8 cellular contexts compared by ENCODE assay signal in the genomic region with DNA sequence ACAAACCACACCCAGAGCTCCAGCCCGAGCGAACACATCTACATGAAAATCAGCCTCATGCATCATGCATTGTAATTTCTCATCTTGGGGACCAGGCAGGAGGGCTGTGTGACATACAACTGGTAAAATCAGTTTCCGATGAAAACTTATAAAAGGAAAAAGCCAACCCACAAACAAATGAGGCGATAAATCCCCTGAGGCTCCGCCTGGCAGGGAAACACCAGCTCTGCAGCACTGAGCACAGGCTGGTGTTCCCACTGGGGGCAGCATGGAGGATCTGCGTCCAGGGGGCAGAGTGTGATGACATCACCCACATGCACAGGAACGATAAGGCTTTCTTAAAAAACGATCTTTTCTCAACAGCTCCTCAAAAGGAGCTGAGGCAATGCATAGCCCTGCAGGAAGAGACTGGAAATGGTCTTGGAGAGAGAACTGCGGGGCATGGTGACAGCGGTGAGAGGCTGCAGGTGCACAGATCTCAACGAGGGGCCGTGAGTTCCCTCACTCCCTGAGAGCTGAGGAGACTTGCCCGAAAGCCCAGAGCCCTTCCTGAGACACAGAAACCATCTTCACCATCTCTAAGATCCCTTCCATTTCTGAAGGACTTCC. TPM values are rescaled to one million over a fixed set of nuclear protein-coding genes. Genes with fewer than 3 reads are reported as not detected.
DNase-seq lines count a peak whose midpoint lies in the region; ATAC-seq and TF ChIP-seq lines count a peak whose summit lies in the region.

No MANE protein-coding gene starts in this region.

- intact Hi-C loops in PC-3 (cut with micrococcal nuclease): no loop called here

- H3K4me3 ChIP-seq in PC-3 (ENCODE audit: low read length): peak overlapping the region; percentile 44; the same call in 1 of the 2 replicates
- H3K4me3 ChIP-seq in endodermal cell (ENCODE audit: low read length): no peak overlapping the region
- H3K4me3 ChIP-seq in neural progenitor cell: no peak overlapping the region

- H3K79me2 ChIP-seq in PC-3 (ENCODE audit: low read length) (peaks cover 67% of the 10 kb centered on the region), neural progenitor cell (ENCODE audit: low read depth) (peaks cover 50% of the 10 kb centered on the region)

- peak overlapping the region; percentile 99 for H3K27ac ChIP-seq in PC-3 (ENCODE audit: low read length)
- H3K27ac ChIP-seq in endodermal cell (ENCODE audit: low read depth, low read length): peak overlapping the region; percentile 83
- H3K27ac ChIP-seq in neural progenitor cell: peak overlapping the region; percentile 39

- H3K9ac ChIP-seq in PC-3 (ENCODE audit: low read length): peak overlapping the region; percentile 88
- H3K9ac ChIP-seq in endodermal cell (ENCODE audit: extremely low read depth, low read length, poor library complexity, severe bottlenecking): no peak overlapping the region
- H3K9ac ChIP-seq in neural progenitor cell: no peak overlapping the region

- peaks cover 7% of the 10 kb centered on the region for H3F3A ChIP-seq in PC-3 (ENCODE audit: low read length, unreplicated experiment)
- peaks cover 17% of the 10 kb centered on the region for H3F3A ChIP-seq in neural progenitor cell (ENCODE audit: low read depth)

- H3K9me3 Mint-ChIP-seq in endodermal cell: no peaks in the 10 kb centered on the region
- no peaks in the 10 kb centered on the region for H3K9me3 Mint-ChIP-seq in neural progenitor cell

- ATAC-seq in GM21737 (IDR thresholded peaks at IDR 0.05; ENCODE audit: unreplicated experiment) (peak; percentile 42), PC-3 (peak; percentile 10), GM21367 (IDR thresholded peaks at IDR 0.05; ENCODE audit: unreplicated experiment) (no peak)

- H3K27me3 ChIP-seq in PC-3 (ENCODE audit: low read length) (no peaks in the 10 kb centered on the region), endodermal cell (ENCODE audit: control insufficient read depth, insufficient read depth, low read length, poor library complexity, severe bottlenecking) (no peaks in the 10 kb centered on the region), neural progenitor cell (no peaks in the 10 kb centered on the region)

- H3K9me3 ChIP-seq in PC-3 (ENCODE audit: low read length) (no peaks in the 10 kb centered on the region), endodermal cell (ENCODE audit: control insufficient read depth, low read length) (no peaks in the 10 kb centered on the region), neural progenitor cell (ENCODE audit: low read depth) (no peaks in the 10 kb centered on the region)

- BruUV-seq in PC-3 (replicated peaks; lab: Mats Ljungman, UMichigan): no TSS peak

- TF ChIP-seq CTCF in PC-3 (conservative IDR thresholded peaks at IDR 0.05; ENCODE audit: low read depth, low read length): peak; percentile 55
- TF ChIP-seq CTCF in endodermal cell (conservative IDR thresholded peaks at IDR 0.05): peak; percentile 70
- TF ChIP-seq CTCF in neural progenitor cell (IDR thresholded peaks at IDR 0.05): peak; percentile 57

- H3K27ac Mint-ChIP-seq in endodermal cell: peak overlapping the region; percentile 92
- peak overlapping the region; percentile 94 for H3K27ac Mint-ChIP-seq in neural progenitor cell

- H2AFZ ChIP-seq in PC-3 (ENCODE audit: low read length): no peak overlapping the region
- H2AFZ ChIP-seq in neural progenitor cell (replicated peaks): no peak overlapping the region

- DNase-seq in DMS53 (lab: John Stamatoyannopoulos, UW) (peak; percentile 71), PC-3 (peak; percentile 60), endodermal cell (peak; percentile 79), neural progenitor cell (ENCODE audit: low spot score) (peak; percentile 74), NCI-H1092 treated with DMSO at 0.1 percent for 48 hours (lab: John Stamatoyannopoulos, UW) (no peak)
- DNase-seq in activated CD4-positive, CD25-positive, alpha-beta regulatory T cell treated with anti-CD3 and anti-CD28 coated beads, Interleukin-2, amount 50 U/mL, for 72 hours: no peak

- H3K4me2 ChIP-seq in PC-3 (ENCODE audit: low read length) (peak overlapping the region; percentile 85), neural progenitor cell (no peak overlapping the region)

- no peaks in the 10 kb centered on the region for H3K9me2 ChIP-seq in PC-3 (replicated peaks; ENCODE audit: low read length)

- peaks cover 33% of the 10 kb centered on the region for H3K4me1 Mint-ChIP-seq in endodermal cell
- H3K4me1 Mint-ChIP-seq in neural progenitor cell: peaks cover 47% of the 10 kb centered on the region

- no peaks in the 10 kb centered on the region for H4K20me1 ChIP-seq in PC-3 (ENCODE audit: low read length)
- H4K20me1 ChIP-seq in neural progenitor cell (ENCODE audit: low read depth): peaks cover 94% of the 10 kb centered on the region

- H3K36me3 ChIP-seq in PC-3 (ENCODE audit: low read depth, low read length): no peaks in the 10 kb centered on the region
- H3K36me3 ChIP-seq in endodermal cell (ENCODE audit: control insufficient read depth, insufficient read depth, low read length): no peaks in the 10 kb centered on the region
- no peaks in the 10 kb centered on the region for H3K36me3 ChIP-seq in neural progenitor cell

- 65 to 79% methylated on average over 8 to 13 of the region's 13 CpGs for WGBS in endodermal cell (ENCODE audit: insufficient coverage in 1 of 2, insufficient read length in 1 of 2), 2 experiments

- H3K4me3 Mint-ChIP-seq in endodermal cell (no peak overlapping the region), neural progenitor cell (peak overlapping the region; percentile 43)

- H3K4me1 ChIP-seq in PC-3 (ENCODE audit: insufficient read depth, low read length): peaks cover 73% of the 10 kb centered on the region
- H3K4me1 ChIP-seq in endodermal cell (ENCODE audit: control insufficient read depth, insufficient read depth, low read length): peaks cover 3% of the 10 kb centered on the region
- H3K4me1 ChIP-seq in neural progenitor cell: peaks cover 23% of the 10 kb centered on the region

- H3K36me3 Mint-ChIP-seq in endodermal cell (ENCODE audit: low read depth) (no peaks in the 10 kb centered on the region), neural progenitor cell (peaks cover 2% of the 10 kb centered on the region)

- POLR2A ChIA-PET in PC-3 (lab: Charles Lee; ENCODE audit: unreplicated experiment): interaction anchor here (0.5 kb wide), 1 partner anchor 81 kb away, joined by 4 read pairs; no protein-coding TSS in a partner anchor

- CTCF ChIA-PET in PC-3 (lab: Charles Lee): interaction anchor here (0.6 to 2.2 kb wide), 5 partner anchors 18 to 109 kb away, joined by 3 to 11 read pairs (median 5); a partner anchor contains a TSS

- no peaks in the 10 kb centered on the region for H3K27me3 Mint-ChIP-seq in endodermal cell (ENCODE audit: insufficient read depth)
- peaks cover 5% of the 10 kb centered on the region for H3K27me3 Mint-ChIP-seq in neural progenitor cell (ENCODE audit: insufficient read depth, low read depth)

RNA-seq across cellular contexts. Expression of a gene that starts 24.6 kb away (rescaled TPM):
- total RNA-seq in PC-3 (2014; rRNA removed) (59.8 and 71.1 TPM in 2 replicates), endodermal cell (10 to 100 TPM; 76.8 to 77.0 TPM), neural progenitor cell (ENCODE audit: low replicate concordance) (25.3 and 87.0 TPM in 2 replicates)
- polyA plus RNA-seq in endodermal cell (2013, experiment 1 of 2): 76.9 TPM
- 77.1 TPM for polyA plus RNA-seq in endodermal cell (2013, experiment 2 of 2)

RNA-seq across cellular contexts. Expression of a gene that starts 26.7 kb away (rescaled TPM):
- total RNA-seq in PC-3 (2014; rRNA removed) (48.9 and 59.8 TPM in 2 replicates), endodermal cell (10 to 100 TPM; 70.7 to 76.9 TPM), neural progenitor cell (ENCODE audit: low replicate concordance) (37.5 and 82.1 TPM in 2 replicates)
- 48.1 TPM for polyA plus RNA-seq in endodermal cell (2013, experiment 1 of 2)
- polyA plus RNA-seq in endodermal cell (2013, experiment 2 of 2): 46.4 TPM

RNA-seq across cellular contexts. Expression of a gene that starts 32.4 kb away (rescaled TPM):
- total RNA-seq in PC-3 (2014; rRNA removed): 5.6 and 10.9 TPM in 2 replicates
- total RNA-seq in endodermal cell: 10 to 100 TPM; 51.5 to 55.9 TPM
- polyA plus RNA-seq in endodermal cell (2013, experiment 1 of 2): 32.8 TPM
- 30.6 TPM for polyA plus RNA-seq in endodermal cell (2013, experiment 2 of 2)
- total RNA-seq in neural progenitor cell (ENCODE audit: low replicate concordance): 10.6 and 30.4 TPM in 2 replicates

RNA-seq across cellular contexts. Expression of a gene that starts 37.1 kb away (rescaled TPM):
- 71.1 and 72.6 TPM in 2 replicates for total RNA-seq in PC-3 (2014; rRNA removed)
- total RNA-seq in endodermal cell: 10 to 100 TPM; 12.7 to 13.3 TPM
- 10.3 TPM for polyA plus RNA-seq in endodermal cell (2013, experiment 1 of 2)
- polyA plus RNA-seq in endodermal cell (2013, experiment 2 of 2): 9.6 TPM
- 5.7 and 6.8 TPM in 2 replicates for total RNA-seq in neural progenitor cell (ENCODE audit: low replicate concordance)

Comparison
In these comparisons a context has a peak if more than half of its experiments do, and no peak if none do; other contexts are left out.
1. DNase-seq: peak in DMS53 (single experiment), PC-3 (single experiment), endodermal cell (single experiment) and neural progenitor cell (single experiment); none in activated CD4-positive, CD25-positive, alpha-beta regulatory T cell treated with anti-CD3 and anti-CD28 coated beads, Interleukin-2, amount 50 U/mL, for 72 hours (single experiment) and NCI-H1092 treated with DMSO at 0.1 percent for 48 hours (single experiment).
2. H3K27ac ChIP-seq: peak in every context shown above with its lines; median percentile 99 in PC-3; 83 in endodermal cell; 39 in neural progenitor cell.
3. Peak in every context shown above with its lines, with median percentiles within 50 percentile points of each other: CTCF ChIP-seq.